In the genomic region with DNA sequence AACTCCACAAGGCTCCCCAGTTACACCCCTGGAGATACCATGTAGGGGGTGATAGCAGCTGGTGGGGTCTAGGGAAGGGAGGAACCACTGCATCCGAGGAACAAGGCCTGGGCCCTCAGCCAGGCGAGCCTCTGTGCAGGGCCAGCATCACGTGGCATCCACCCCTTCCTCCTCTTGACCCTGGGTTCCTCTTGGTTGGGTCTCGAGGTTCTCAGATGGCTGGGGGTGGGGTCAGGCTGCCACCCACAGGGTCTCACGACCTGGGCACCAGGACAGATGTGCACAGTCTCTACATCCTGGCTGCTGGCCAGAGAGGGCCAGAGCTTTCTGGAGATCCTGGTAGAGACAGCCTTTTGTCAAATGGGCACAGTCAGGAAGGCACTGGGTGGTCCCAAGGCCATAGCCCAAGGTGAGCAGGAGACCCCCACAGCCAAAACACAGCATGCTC, we compare ENCODE assay signal across 2 cellular contexts.
TF ChIP-seq lines count a peak whose summit lies in the region.

No MANE protein-coding gene starts in this region.

TF ChIP-seq in IMR-90, 13 proteins besides CTCF, POLR2A, EP300 and RAD21:
- TF ChIP-seq CEBPB (IDR thresholded peaks at IDR 0.05; ENCODE audit: low read depth, low read length): no peak
- no peak for TF ChIP-seq SMC3 (IDR thresholded peaks at IDR 0.05; ENCODE audit: low read depth, low read length)
- TF ChIP-seq CHD1 (IDR thresholded peaks at IDR 0.05; ENCODE audit: low read depth, low read length): no peak
- TF ChIP-seq, protein P1, sequence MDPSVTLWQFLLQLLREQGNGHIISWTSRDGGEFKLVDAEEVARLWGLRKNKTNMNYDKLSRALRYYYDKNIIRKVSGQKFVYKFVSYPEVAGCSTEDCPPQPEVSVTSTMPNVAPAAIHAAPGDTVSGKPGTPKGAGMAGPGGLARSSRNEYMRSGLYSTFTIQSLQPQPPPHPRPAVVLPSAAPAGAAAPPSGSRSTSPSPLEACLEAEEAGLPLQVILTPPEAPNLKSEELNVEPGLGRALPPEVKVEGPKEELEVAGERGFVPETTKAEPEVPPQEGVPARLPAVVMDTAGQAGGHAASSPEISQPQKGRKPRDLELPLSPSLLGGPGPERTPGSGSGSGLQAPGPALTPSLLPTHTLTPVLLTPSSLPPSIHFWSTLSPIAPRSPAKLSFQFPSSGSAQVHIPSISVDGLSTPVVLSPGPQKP (IDR thresholded peaks at IDR 0.05; ENCODE audit: borderline replicate concordance, low read depth, low read length): no peak
- TF ChIP-seq RFX5 (IDR thresholded peaks at IDR 0.05; ENCODE audit: low read depth, low read length): no peak
- no peak for TF ChIP-seq FOS (IDR thresholded peaks at IDR 0.05; ENCODE audit: low read depth, low read length)
- TF ChIP-seq BHLHE40 (IDR thresholded peaks at IDR 0.05; ENCODE audit: low read depth, low read length): no peak
- no peak for TF ChIP-seq NFE2L2 (IDR thresholded peaks at IDR 0.05; ENCODE audit: low read depth, low read length)
- TF ChIP-seq RCOR1 (IDR thresholded peaks at IDR 0.05; ENCODE audit: insufficient replicate concordance, low read length): no peak
- TF ChIP-seq, protein P2, sequence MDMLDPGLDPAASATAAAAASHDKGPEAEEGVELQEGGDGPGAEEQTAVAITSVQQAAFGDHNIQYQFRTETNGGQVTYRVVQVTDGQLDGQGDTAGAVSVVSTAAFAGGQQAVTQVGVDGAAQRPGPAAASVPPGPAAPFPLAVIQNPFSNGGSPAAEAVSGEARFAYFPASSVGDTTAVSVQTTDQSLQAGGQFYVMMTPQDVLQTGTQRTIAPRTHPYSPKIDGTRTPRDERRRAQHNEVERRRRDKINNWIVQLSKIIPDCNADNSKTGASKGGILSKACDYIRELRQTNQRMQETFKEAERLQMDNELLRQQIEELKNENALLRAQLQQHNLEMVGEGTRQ (IDR thresholded peaks at IDR 0.05; ENCODE audit: low read depth, low read length): no peak
- TF ChIP-seq MAZ (IDR thresholded peaks at IDR 0.05; ENCODE audit: borderline replicate concordance, low read depth, low read length): no peak
- no peak for TF ChIP-seq MXI1 (IDR thresholded peaks at IDR 0.05; ENCODE audit: borderline replicate concordance, low read depth, low read length)
- TF ChIP-seq MAFK (IDR thresholded peaks at IDR 0.05; ENCODE audit: low read depth, low read length): no peak

TF ChIP-seq in liver, 16 proteins besides CTCF, POLR2A, EP300 and RAD21:
- no peak for TF ChIP-seq FOXA1 (IDR thresholded peaks at IDR 0.05)
- TF ChIP-seq JUND (IDR thresholded peaks at IDR 0.05): no peak
- no peak for TF ChIP-seq SP1 (IDR thresholded peaks at IDR 0.05)
- TF ChIP-seq, protein P3, sequence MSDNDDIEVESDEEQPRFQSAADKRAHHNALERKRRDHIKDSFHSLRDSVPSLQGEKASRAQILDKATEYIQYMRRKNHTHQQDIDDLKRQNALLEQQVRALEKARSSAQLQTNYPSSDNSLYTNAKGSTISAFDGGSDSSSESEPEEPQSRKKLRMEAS (IDR thresholded peaks at IDR 0.05): no peak
- TF ChIP-seq RXRA (IDR thresholded peaks at IDR 0.05): no peak
- no peak for TF ChIP-seq TAF1 (conservative IDR thresholded peaks at IDR 0.05)
- TF ChIP-seq NR2F2 (IDR thresholded peaks at IDR 0.05): no peak
- TF ChIP-seq, protein P4, sequence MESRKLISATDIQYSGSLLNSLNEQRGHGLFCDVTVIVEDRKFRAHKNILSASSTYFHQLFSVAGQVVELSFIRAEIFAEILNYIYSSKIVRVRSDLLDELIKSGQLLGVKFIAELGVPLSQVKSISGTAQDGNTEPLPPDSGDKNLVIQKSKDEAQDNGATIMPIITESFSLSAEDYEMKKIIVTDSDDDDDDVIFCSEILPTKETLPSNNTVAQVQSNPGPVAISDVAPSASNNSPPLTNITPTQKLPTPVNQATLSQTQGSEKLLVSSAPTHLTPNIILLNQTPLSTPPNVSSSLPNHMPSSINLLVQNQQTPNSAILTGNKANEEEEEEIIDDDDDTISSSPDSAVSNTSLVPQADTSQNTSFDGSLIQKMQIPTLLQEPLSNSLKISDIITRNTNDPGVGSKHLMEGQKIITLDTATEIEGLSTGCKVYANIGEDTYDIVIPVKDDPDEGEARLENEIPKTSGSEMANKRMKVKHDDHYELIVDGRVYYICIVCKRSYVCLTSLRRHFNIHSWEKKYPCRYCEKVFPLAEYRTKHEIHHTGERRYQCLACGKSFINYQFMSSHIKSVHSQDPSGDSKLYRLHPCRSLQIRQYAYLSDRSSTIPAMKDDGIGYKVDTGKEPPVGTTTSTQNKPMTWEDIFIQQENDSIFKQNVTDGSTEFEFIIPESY (IDR thresholded peaks at IDR 0.05): no peak
- TF ChIP-seq, protein P5, sequence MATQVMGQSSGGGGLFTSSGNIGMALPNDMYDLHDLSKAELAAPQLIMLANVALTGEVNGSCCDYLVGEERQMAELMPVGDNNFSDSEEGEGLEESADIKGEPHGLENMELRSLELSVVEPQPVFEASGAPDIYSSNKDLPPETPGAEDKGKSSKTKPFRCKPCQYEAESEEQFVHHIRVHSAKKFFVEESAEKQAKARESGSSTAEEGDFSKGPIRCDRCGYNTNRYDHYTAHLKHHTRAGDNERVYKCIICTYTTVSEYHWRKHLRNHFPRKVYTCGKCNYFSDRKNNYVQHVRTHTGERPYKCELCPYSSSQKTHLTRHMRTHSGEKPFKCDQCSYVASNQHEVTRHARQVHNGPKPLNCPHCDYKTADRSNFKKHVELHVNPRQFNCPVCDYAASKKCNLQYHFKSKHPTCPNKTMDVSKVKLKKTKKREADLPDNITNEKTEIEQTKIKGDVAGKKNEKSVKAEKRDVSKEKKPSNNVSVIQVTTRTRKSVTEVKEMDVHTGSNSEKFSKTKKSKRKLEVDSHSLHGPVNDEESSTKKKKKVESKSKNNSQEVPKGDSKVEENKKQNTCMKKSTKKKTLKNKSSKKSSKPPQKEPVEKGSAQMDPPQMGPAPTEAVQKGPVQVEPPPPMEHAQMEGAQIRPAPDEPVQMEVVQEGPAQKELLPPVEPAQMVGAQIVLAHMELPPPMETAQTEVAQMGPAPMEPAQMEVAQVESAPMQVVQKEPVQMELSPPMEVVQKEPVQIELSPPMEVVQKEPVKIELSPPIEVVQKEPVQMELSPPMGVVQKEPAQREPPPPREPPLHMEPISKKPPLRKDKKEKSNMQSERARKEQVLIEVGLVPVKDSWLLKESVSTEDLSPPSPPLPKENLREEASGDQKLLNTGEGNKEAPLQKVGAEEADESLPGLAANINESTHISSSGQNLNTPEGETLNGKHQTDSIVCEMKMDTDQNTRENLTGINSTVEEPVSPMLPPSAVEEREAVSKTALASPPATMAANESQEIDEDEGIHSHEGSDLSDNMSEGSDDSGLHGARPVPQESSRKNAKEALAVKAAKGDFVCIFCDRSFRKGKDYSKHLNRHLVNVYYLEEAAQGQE (IDR thresholded peaks at IDR 0.05): no peak
- TF ChIP-seq, protein P6, sequence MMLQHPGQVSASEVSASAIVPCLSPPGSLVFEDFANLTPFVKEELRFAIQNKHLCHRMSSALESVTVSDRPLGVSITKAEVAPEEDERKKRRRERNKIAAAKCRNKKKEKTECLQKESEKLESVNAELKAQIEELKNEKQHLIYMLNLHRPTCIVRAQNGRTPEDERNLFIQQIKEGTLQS (IDR thresholded peaks at IDR 0.05): no peak
- no peak for TF ChIP-seq GABPA (IDR thresholded peaks at IDR 0.05 in 1 of 2, conservative IDR thresholded peaks at IDR 0.05 in 1 of 2)
- no peak for TF ChIP-seq FOXA2 (IDR thresholded peaks at IDR 0.05)
- TF ChIP-seq EGR1 (IDR thresholded peaks at IDR 0.05; ENCODE audit: low read depth in 2 of 2): no peak
- no peak for TF ChIP-seq YY1 (IDR thresholded peaks at IDR 0.05)
- TF ChIP-seq HNF4G (IDR thresholded peaks at IDR 0.05): no peak
